25 cellular contexts compared by ENCODE assay signal in genomic region chr1:114455102-114455785, GRCh38. TPM values are rescaled to one million over a fixed set of nuclear protein-coding genes. Genes with fewer than 3 reads are reported as not detected.
DNase-seq lines count a peak whose midpoint lies in the region; ATAC-seq, FAIRE-seq and TF ChIP-seq lines count a peak whose summit lies in the region.
"Had no signal": no experiment of that assay in that cellular context is flagged by ENCODE, and none has a peak within 500 bp of the region (broad histone marks: within the 10 kb centered on the region; RNA-seq: fewer than 3 reads in every experiment).

No MANE protein-coding gene starts in this region.

- peaks cover 10% of the 10 kb centered on the region for H3K36me3 ChIP-seq in CD8-positive, alpha-beta T cell (ENCODE audit: insufficient read depth, low read length)
- H3K36me3 ChIP-seq in K562 (ENCODE audit: control insufficient read depth, insufficient read depth, low read length) (peaks cover 82% of the 10 kb centered on the region), WERI-Rb-1 (peaks cover 48% of the 10 kb centered on the region)

- TF ChIP-seq EP300 in K562 (IDR thresholded peaks at IDR 0.05; ENCODE audit: low read length) = peak; percentile 22; the same call in 1 of the 2 replicates

- DNase-seq in CD8-positive, alpha-beta T cell = no peak
- DNase-seq in HT1080 (ENCODE audit: low read depth) = peak; percentile 27
- peak in 1 of 4 experiments; percentile 19 for DNase-seq in K562 (ENCODE audit: extremely low read depth in 1 of 4, low spot score in 3 of 4)
- peak in 1 of 2 donors; percentile 37 for DNase-seq in foreskin keratinocyte
- DNase-seq in NCI-H1105 (lab: John Stamatoyannopoulos, UW) = no peak
- no peak for DNase-seq in NOMO-1 (lab: John Stamatoyannopoulos, UW; ENCODE audit: unreplicated experiment in 2 of 2)
- DNase-seq in WERI-Rb-1 = no peak
- DNase-seq: activated CD4-positive, alpha-beta T cell treated with anti-CD3 and anti-CD28 coated beads for 48 hours; activated CD8-positive, alpha-beta memory T cell treated with anti-CD3 and anti-CD28 coated beads, Interleukin-2, amount 10 ng/mL, durations not matched to agents 7 days and 5 days; activated effector memory CD4-positive, alpha-beta T cell treated with Interleukin-2 at 50 U/mL for 16 hours; amygdala; CD4-positive, CD25-positive, alpha-beta regulatory T cell; central memory CD4-positive, alpha-beta T cell; DMS153; dorsolateral prefrontal cortex; GF-D8; Karpas-422; left lung; NCI-H1092; NCI-H2081 treated with DMSO at 0.1 percent for 48 hours; stimulated activated CD4-positive, alpha-beta T cell treated with anti-CD3 and anti-CD28 coated beads, Interleukin-1b, Interleukin-23, amount 100 ng/mL, for 48 hours; stimulated activated naive CD4-positive, alpha-beta T cell treated with Interleukin-2 at 50 U/mL for 16 hours; tibial artery had no signal

- in situ Hi-C loops in K562 (cut with MboI) = no loop called here

- peaks cover 20% of the 10 kb centered on the region; the same call in 2 of the 3 replicates for H3K79me2 ChIP-seq in K562 (ENCODE audit: control insufficient read depth, insufficient read depth, low read length)

- no peak for ATAC-seq in CD8-positive, alpha-beta T cell
- ATAC-seq in K562 (no peak), foreskin keratinocyte (peak; percentile 57), HG03039 (IDR thresholded peaks at IDR 0.05; ENCODE audit: unreplicated experiment) (no peak)
- ATAC-seq: activated CD8-positive, alpha-beta memory T cell treated with anti-CD3 and anti-CD28 coated beads, Interleukin-2, amount 10 ng/mL, durations not matched to agents 7 days and 5 days; GM23338; left lung had no signal

- no peaks in the 10 kb centered on the region for H3K4me1 ChIP-seq in CD8-positive, alpha-beta T cell (ENCODE audit: insufficient read depth, low read length)
- H3K4me1 ChIP-seq in K562 (replicated peaks in 1 of 2; ENCODE audit: control insufficient read depth in 2 of 2, insufficient read depth in 2 of 2, low read length in 2 of 2) (peaks cover 7 to 31% of the 10 kb centered on the region in 2 experiments; a peak in 4 of 5 replicates), foreskin keratinocyte (no peaks in the 10 kb centered on the region)

- H4K20me1 ChIP-seq in K562 (replicated peaks; ENCODE audit: control insufficient read depth, insufficient read depth, low read length) = peaks cover 6% of the 10 kb centered on the region; the same call in 1 of the 2 replicates

- no TSS peak for BruUV-seq in K562 (replicated peaks; lab: Mats Ljungman, UMichigan)

- H3K27ac Mint-ChIP-seq in CD8-positive, alpha-beta T cell = peak overlapping the region; percentile 45
- H3K27ac Mint-ChIP-seq: activated CD8-positive, alpha-beta memory T cell treated with anti-CD3 and anti-CD28 coated beads, Interleukin-2, amount 10 ng/mL, durations not matched to agents 7 days and 5 days; CD4-positive, CD25-positive, alpha-beta regulatory T cell; GM23338 had no signal

- no peaks in the 10 kb centered on the region for H3K27me3 Mint-ChIP-seq in CD8-positive, alpha-beta T cell (ENCODE audit: low read depth)
- H3K27me3 Mint-ChIP-seq: activated CD8-positive, alpha-beta memory T cell treated with anti-CD3 and anti-CD28 coated beads, Interleukin-2, amount 10 ng/mL, durations not matched to agents 7 days and 5 days; CD4-positive, CD25-positive, alpha-beta regulatory T cell had no signal

- TF ChIP-seq CTCF in CD8-positive, alpha-beta T cell (IDR thresholded peaks at IDR 0.05) = no peak
- no peak for TF ChIP-seq CTCF in K562 (IDR thresholded peaks at IDR 0.05 in 2 of 3, conservative IDR thresholded peaks at IDR 0.05 in 1 of 3; ENCODE audit: insufficient read depth in 2 of 3, low read depth in 1 of 3, low read length in 3 of 3)
- TF ChIP-seq CTCF in foreskin keratinocyte (conservative IDR thresholded peaks at IDR 0.05) = no peak
- TF ChIP-seq CTCF in WERI-Rb-1 (IDR thresholded peaks at IDR 0.05; ENCODE audit: low read depth, low read length) = no peak

- H3K9me3 ChIP-seq in CD8-positive, alpha-beta T cell (ENCODE audit: low read length) = no peaks in the 10 kb centered on the region
- H3K9me3 ChIP-seq in K562 (replicated peaks; ENCODE audit: control insufficient read depth, insufficient read depth, low read depth, low read length) (peaks cover 13% of the 10 kb centered on the region), WERI-Rb-1 (ENCODE audit: severe bottlenecking) (no peaks in the 10 kb centered on the region)
- H3K9me3 ChIP-seq: left lung, tibial artery had no signal

- no peak overlapping the region for H3K27ac ChIP-seq in CD8-positive, alpha-beta T cell (ENCODE audit: low read depth, low read length)
- H3K27ac ChIP-seq in K562 (ENCODE audit: extremely low read depth, low read depth, low read length) (no peak overlapping the region), foreskin keratinocyte (no peak overlapping the region), WERI-Rb-1 (no peak overlapping the region)
- H3K27ac ChIP-seq: dorsolateral prefrontal cortex, left lung, tibial artery had no signal

- H3K9me3 Mint-ChIP-seq in CD8-positive, alpha-beta T cell = no peaks in the 10 kb centered on the region
- H3K9me3 Mint-ChIP-seq: CD4-positive, CD25-positive, alpha-beta regulatory T cell; GM23338 had no signal

- H3K4me3 ChIP-seq in CD8-positive, alpha-beta T cell (ENCODE audit: low read depth, low read length) = no peak overlapping the region
- H3K4me3 ChIP-seq in K562 (no peak overlapping the region), WERI-Rb-1 (ENCODE audit: low read depth, low read length) (no peak overlapping the region)
- H3K4me3 ChIP-seq: dorsolateral prefrontal cortex, GM23338, left lung, tibial artery had no signal

- peaks cover 79% of the 10 kb centered on the region for H3K36me3 Mint-ChIP-seq in CD8-positive, alpha-beta T cell

- POLR2A ChIA-PET in CD8-positive, alpha-beta T cell (lab: Charles Lee) = no interaction called here
- POLR2A ChIA-PET in K562 (lab: Yijun Ruan, JAX) = interaction anchor here (0.8 to 2.0 kb wide), 3 partner anchors 9 to 14 kb away, joined by 3 to 8 read pairs (median 4); no protein-coding TSS in a partner anchor

- peaks cover 17% of the 10 kb centered on the region for H3K4me1 Mint-ChIP-seq in CD8-positive, alpha-beta T cell (ENCODE audit: low read depth)

- CTCF ChIA-PET in CD8-positive, alpha-beta T cell (lab: Charles Lee) = interaction anchor here (1.2 kb wide), 1 partner anchor 108 kb away, joined by 3 read pairs; no protein-coding TSS in a partner anchor
- CTCF ChIA-PET in K562 (lab: Yijun Ruan, JAX; ENCODE audit: low intra/inter-chr PET ratio) = no interaction called here

- H3K9ac ChIP-seq in K562 (ENCODE audit: insufficient read depth in 1 of 2, low read depth in 2 of 2, low read length in 2 of 2) = no peak overlapping the region

- no peak for TF ChIP-seq POLR2A in K562 (conservative IDR thresholded peaks at IDR 0.05)

- no peak for FAIRE-seq in K562 (lab: Jason Lieb, UNC)

- no peak overlapping the region for H2AFZ ChIP-seq in K562 (ENCODE audit: low read depth, low read length)
- H2AFZ ChIP-seq: GM23338 had no signal

- intact Hi-C loops in CD8-positive, alpha-beta T cell (cut with DNase I, micrococcal nuclease) = no loop called here
- intact Hi-C loops in K562 (cut with micrococcal nuclease) = no loop called here

- H3K9me1 ChIP-seq in K562 (ENCODE audit: control insufficient read depth, insufficient read depth, low read length) = no peaks in the 10 kb centered on the region

- no peak overlapping the region for H3K4me2 ChIP-seq in K562 (ENCODE audit: insufficient read depth, low read length)
- H3K4me2 ChIP-seq: GM23338 had no signal

- no peak overlapping the region for H3K4me3 Mint-ChIP-seq in CD8-positive, alpha-beta T cell
- H3K4me3 Mint-ChIP-seq: activated CD8-positive, alpha-beta memory T cell treated with anti-CD3 and anti-CD28 coated beads, Interleukin-2, amount 10 ng/mL, durations not matched to agents 7 days and 5 days; CD4-positive, CD25-positive, alpha-beta regulatory T cell; GM23338 had no signal

- no peaks in the 10 kb centered on the region for H3K27me3 ChIP-seq in CD8-positive, alpha-beta T cell (ENCODE audit: insufficient read depth, low read length)
- no peaks in the 10 kb centered on the region for H3K27me3 ChIP-seq in K562 (ENCODE audit: control insufficient read depth in 2 of 2, insufficient read depth in 2 of 2, low read length in 2 of 2)
- H3K27me3 ChIP-seq in foreskin keratinocyte = no peaks in the 10 kb centered on the region
- H3K27me3 ChIP-seq in WERI-Rb-1 (ENCODE audit: insufficient read depth, low read depth, severe bottlenecking) = no peaks in the 10 kb centered on the region
- H3K27me3 ChIP-seq: dorsolateral prefrontal cortex, left lung, tibial artery had no signal

- TF ChIP-seq RAD21 in K562 (CRISPR knock-in tag; conservative IDR thresholded peaks at IDR 0.05 in 1 of 2, IDR thresholded peaks at IDR 0.05 in 1 of 2) = no peak

TF ChIP-seq in K562, 482 proteins besides CTCF, POLR2A, EP300 and RAD21 (continues in another document):
- no peak for TF ChIP-seq CBFA2T3 (IDR thresholded peaks at IDR 0.05)
- no peak for TF ChIP-seq BCOR (IDR thresholded peaks at IDR 0.05)
- no peak for TF ChIP-seq MEF2D (tag; conservative IDR thresholded peaks at IDR 0.05; ENCODE audit: low read depth)
- no peak for TF ChIP-seq ELF4 (CRISPR knock-in tag; IDR thresholded peaks at IDR 0.05)

RNA-seq across cellular contexts. Expression of gene TRIM33, which starts 55.8 kb away (rescaled TPM):
- 10 to 100 TPM; 50.4 to 50.7 TPM for total RNA-seq in CD8-positive, alpha-beta T cell
- 23.4 and 40.5 TPM in 2 replicates for total RNA-seq in HT1080 (2014; rRNA removed; shearing (Covaris generic))
- 11.5 and 18.0 TPM in 2 replicates for polyA plus RNA-seq in HT1080 (2015; cell fraction: cytosol; rRNA removed)
- polyA plus RNA-seq in HT1080 (2015; cell fraction: nucleus; rRNA removed) = 28.7 and 30.5 TPM in 2 replicates
- 57.1 and 190 TPM in 2 replicates for total RNA-seq in K562 (2011; cell fraction: chromatin; rRNA removed; ENCODE audit: low replicate concordance)
- total RNA-seq in K562 (2011; cell fraction: nucleolus; rRNA removed) = 19.0 and 31.5 TPM in 2 replicates
- 65.5 and 113 TPM in 2 replicates for total RNA-seq in K562 (2011; cell fraction: nucleoplasm; rRNA removed)
- total RNA-seq in K562 (2014; rRNA removed) (25.7 and 38.8 TPM in 2 replicates), K562 (2014; rRNA removed; fragmentation: Illumina TruSeq; extraction: Trizol) (44.5 and 47.8 TPM in 2 replicates), K562 (2015; rRNA removed; fragmentation: Illumina TruSeq; extraction: Trizol) (55.2 and 58.4 TPM in 2 replicates), K562 (2021) (40.8 and 42.1 TPM in 2 replicates), foreskin keratinocyte (24.8 and 25.7 TPM in 2 replicates)
- polyA plus RNA-seq in K562 (2011; rRNA removed) (41.3 and 48.5 TPM in 2 replicates), K562 (2014; fragmentation: Illumina TruSeq; extraction: Trizol) (37.0 and 40.2 TPM in 2 replicates), K562 (2014; fragmentation: Nextera tagmentation; extraction: Ambion mirVana) (10 to 100 TPM in 1 of 2 experiments, 1 to 10 TPM in 1; 9.3 to 12.6 TPM), K562 (2014; rRNA removed) (19.2 and 20.3 TPM in 2 replicates), foreskin keratinocyte (8.3 and 8.4 TPM in 2 replicates)
- polyA plus RNA-seq in K562 (2011; cell fraction: cytosol; rRNA removed) = 19.0 and 20.8 TPM in 2 replicates
- polyA plus RNA-seq in K562 (2011; cell fraction: nucleus; rRNA removed) = 63.7 and 71.6 TPM in 2 replicates
- polyA plus RNA-seq in K562 (2012) = 21.4 and 22.2 TPM in 2 replicates
- polyA minus RNA-seq in K562 (2011; rRNA and poly(A)+ RNA removed) = 83.2 and 90.5 TPM in 2 replicates
- 44.4 and 48.8 TPM in 2 replicates for polyA minus RNA-seq in K562 (2011; cell fraction: cytosol; rRNA and poly(A)+ RNA removed)
- polyA minus RNA-seq in K562 (2011; cell fraction: nucleus; rRNA and poly(A)+ RNA removed) = 31.0 and 64.2 TPM in 2 replicates
